25 cellular contexts compared by ENCODE assay signal in the genomic region with DNA sequence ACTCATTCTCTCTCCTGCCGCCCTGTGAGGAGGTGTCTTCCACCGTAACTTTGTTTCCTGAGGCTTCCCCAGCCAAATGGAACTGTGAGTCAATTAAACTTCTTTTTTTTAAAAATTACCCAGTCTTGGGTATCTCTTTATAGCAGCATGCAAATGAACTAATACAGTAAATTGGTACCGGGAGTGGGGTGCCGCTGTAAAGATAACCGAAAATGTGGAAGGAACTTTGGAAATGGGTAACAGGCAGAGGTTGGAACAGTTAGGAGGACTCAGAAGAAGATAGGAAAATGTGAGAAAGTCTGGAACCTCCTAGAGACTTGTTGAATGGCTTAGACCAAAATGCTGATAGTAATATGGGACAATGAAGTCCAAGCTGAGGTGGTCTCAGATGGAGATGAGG.
"Had no signal": no experiment of that assay in that cellular context is flagged by ENCODE, and none has a peak within 500 bp of the region (broad histone marks: within the 10 kb centered on the region; RNA-seq: fewer than 3 reads in every experiment).

No MANE protein-coding gene starts in this region.

- ATAC-seq: effector memory CD8-positive, alpha-beta T cell; foreskin keratinocyte; gastroesophageal sphincter; heart left ventricle; left colon; left lobe of liver; lower lobe of right lung; mucosa of descending colon; naive thymus-derived CD8-positive, alpha-beta T cell had no signal

- H2AFZ ChIP-seq: hepatocyte had no signal

- H3K27ac ChIP-seq: colonic mucosa, esophagus muscularis mucosa, foreskin keratinocyte, gastroesophageal sphincter, heart left ventricle, hepatocyte, lower lobe of right lung had no signal

- H3K4me1 ChIP-seq: colonic mucosa, foreskin keratinocyte had no signal

- H3K4me2 ChIP-seq: hepatocyte had no signal

- H3K27ac Mint-ChIP-seq: dendritic cell treated with granulocyte-macrophage colony-stimulating factor and Interleukin-4, amounts not matched to agents 40 ng/mL and 50 ng/mL, for 4 days; effector memory CD8-positive, alpha-beta T cell; immature natural killer cell; mesothelial cell of epicardium had no signal

- H3K4me3 Mint-ChIP-seq: dendritic cell treated with granulocyte-macrophage colony-stimulating factor and Interleukin-4, amounts not matched to agents 40 ng/mL and 50 ng/mL, for 4 days; effector memory CD8-positive, alpha-beta T cell; immature natural killer cell; mesothelial cell of epicardium; naive thymus-derived CD8-positive, alpha-beta T cell had no signal

- H3K4me1 Mint-ChIP-seq: immature natural killer cell; naive thymus-derived CD8-positive, alpha-beta T cell had no signal

- H3K36me3 ChIP-seq: colonic mucosa, esophagus muscularis mucosa, gastroesophageal sphincter, heart left ventricle, lower lobe of right lung had no signal

- FAIRE-seq: frontal cortex, kidney had no signal

- H3K27me3 Mint-ChIP-seq: dendritic cell treated with granulocyte-macrophage colony-stimulating factor and Interleukin-4, amounts not matched to agents 40 ng/mL and 50 ng/mL, for 4 days; naive B cell; naive thymus-derived CD8-positive, alpha-beta T cell had no signal

- H3K4me3 ChIP-seq: colonic mucosa, esophagus muscularis mucosa, gastroesophageal sphincter, heart left ventricle, hepatocyte, lower lobe of right lung, mucosa of descending colon had no signal

- DNase-seq: colonic mucosa; cortex of kidney; effector CD8-positive, alpha-beta T cell; effector memory CD8-positive, alpha-beta T cell; foreskin keratinocyte; hypothalamus; immature natural killer cell; islet precursor cell; kidney; kidney glomerular epithelial cell; left colon; left ventricle myocardium superior; lower lobe of right lung; mesenchymal stem cell; mucosa of descending colon; naive B cell; naive thymus-derived CD8-positive, alpha-beta T cell had no signal

- H3K27me3 ChIP-seq: colonic mucosa, esophagus muscularis mucosa, foreskin keratinocyte, gastroesophageal sphincter, heart left ventricle, hepatocyte had no signal
